ENCODE assay signal across 8 cellular contexts in genomic region chr17:40177275-40177874, GRCh38.
DNase-seq lines count a peak whose midpoint lies in the region; ATAC-seq lines count a peak whose summit lies in the region.

RAPGEFL1 (plus strand) TSS chr17:40177470; CDS start chr17:40177862, 392 bp downstream.

- peak; percentile 60 for ATAC-seq in GM19452 (IDR thresholded peaks at IDR 0.05; ENCODE audit: unreplicated experiment)
- ATAC-seq in GM18858 (IDR thresholded peaks at IDR 0.05; ENCODE audit: unreplicated experiment): no peak

- peak; percentile 87 for DNase-seq in AG08396 (ENCODE audit: low spot score)
- DNase-seq in NCI-H2227 treated with DMSO at 0.1 percent for 48 hours (lab: John Stamatoyannopoulos, UW): peak; percentile 84
- DNase-seq in activated CD8-positive, alpha-beta memory T cell treated with anti-CD3 and anti-CD28 coated beads for 1 hour (ENCODE audit: extremely low read depth in 1 of 2, low read depth in 1 of 2): peak; percentile 49 to 75
- DNase-seq in effector CD4-positive, alpha-beta T cell: peak; percentile 70
- peak; percentile 38 for DNase-seq in medulla oblongata (ENCODE audit: extremely low spot score)
- DNase-seq in stimulated activated CD8-positive, alpha-beta memory T cell treated with anti-CD3 and anti-CD28 coated beads, Interleukin-12 subunit alpha, Interleukin-12 subunit beta, amount 100 ng/mL, for 4 hours (ENCODE audit: low read depth): peak; percentile 78
